ENCODE assay signal across 30 cellular contexts in genomic region chr1:222706815-222707214, GRCh38. TPM values are rescaled to one million over a fixed set of nuclear protein-coding genes. Genes with fewer than 3 reads are reported as not detected.
DNase-seq lines count a peak whose midpoint lies in the region; ATAC-seq, FAIRE-seq and TF ChIP-seq lines count a peak whose summit lies in the region.
"Had no signal": no experiment of that assay in that cellular context is flagged by ENCODE, and none has a peak within 500 bp of the region (broad histone marks: within the 10 kb centered on the region; RNA-seq: fewer than 3 reads in every experiment).

No MANE protein-coding gene starts in this region.

- TF ChIP-seq RAD21 in HCT116 (IDR thresholded peaks at IDR 0.05; ENCODE audit: low read depth): no peak

- peaks cover 81% of the 10 kb centered on the region for H3K79me2 ChIP-seq in HCT116 (ENCODE audit: insufficient read depth, low read length)

- no peak overlapping the region for H3K4me3 ChIP-seq in HCT116 (replicated peaks in 1 of 2; ENCODE audit: low read depth in 1 of 2, low read length in 2 of 2)
- H3K4me3 ChIP-seq: lower lobe of right lung, Peyer's patch, SJCRH30 had no signal

- H2AFZ ChIP-seq in HCT116 (ENCODE audit: low read depth, low read length, poor library complexity, severe bottlenecking): no peak overlapping the region

- no peak for TF ChIP-seq POLR2A in HCT116 (IDR thresholded peaks at IDR 0.05; ENCODE audit: borderline replicate concordance, extremely low read depth, insufficient read depth, insufficient read length)

- no peak for DNase-seq in CD4-positive, alpha-beta T cell
- DNase-seq in HCT116 (ENCODE audit: low read depth, low spot score): no peak
- DNase-seq in activated B cell treated with CpG ODN at 0.5 μM for 24 hours: no peak
- no peak for DNase-seq in mesothelial cell of epicardium (ENCODE audit: low spot score in 2 of 2, unreplicated experiment in 2 of 2)
- no peak for DNase-seq in 8988T
- no peak for DNase-seq in activated gamma-delta T cell (lab: John Stamatoyannopoulos, UW)
- DNase-seq in D721Med (ENCODE audit: insufficient read length, low spot score): no peak
- DNase-seq in activated effector memory CD4-positive, alpha-beta T cell treated with Interleukin-2 at 50 U/mL for 16 hours: no peak
- DNase-seq: activated naive CD4-positive, alpha-beta T cell treated with anti-CD3 and anti-CD28 coated beads, Interleukin-2, amount 10 ng/mL, durations not matched to agents 7 days and 5 days; activated T-cell treated with anti-CD3 and anti-CD28 coated beads, Interleukin-2, amount 50 U/mL, for 4 hours; amniotic stem cell; caudate nucleus; CD8-positive, alpha-beta T cell; dermis blood vessel endothelial cell; DMS153; kidney; lower lobe of right lung; NCI-H1105 treated with DMSO at 0.1 percent for 48 hours; NCI-H2029 treated with DMSO at 0.1 percent for 48 hours; NCI-H446; Peyer's patch; SJCRH30; stimulated activated CD8-positive, alpha-beta memory T cell treated with anti-CD3 and anti-CD28 coated beads, Interleukin-4, amount 100 ng/mL, for 48 hours; trophoblast cell had no signal

- no peak overlapping the region for H3K4me2 ChIP-seq in HCT116 (ENCODE audit: low read length)

- H3K9me3 ChIP-seq in CD4-positive, alpha-beta T cell (ENCODE audit: control insufficient read depth, low read length): no peaks in the 10 kb centered on the region
- no peaks in the 10 kb centered on the region for H3K9me3 ChIP-seq in HCT116 (ENCODE audit: control insufficient read depth in 1 of 2, insufficient read depth in 1 of 2, low read depth in 1 of 2, low read length in 2 of 2)
- H3K9me3 ChIP-seq: lower lobe of right lung, Peyer's patch had no signal

- H4K20me1 ChIP-seq in HCT116 (ENCODE audit: insufficient read depth): no peaks in the 10 kb centered on the region

- CTCF ChIA-PET in CD4-positive, alpha-beta T cell (lab: Charles Lee): interaction anchor here (0.6 kb wide), 1 partner anchor 63 kb away, joined by 3 read pairs; no protein-coding TSS in a partner anchor
- CTCF ChIA-PET in HCT116 (lab: Charles Lee): no interaction called here
- CTCF ChIA-PET in activated B cell treated with CpG ODN at 0.5 μM for 24 hours (lab: Charles Lee): no interaction called here

- no peaks in the 10 kb centered on the region for H3K27me3 ChIP-seq in CD4-positive, alpha-beta T cell (ENCODE audit: control insufficient read depth, insufficient read depth, low read length)
- no peaks in the 10 kb centered on the region for H3K27me3 ChIP-seq in HCT116 (ENCODE audit: insufficient read depth, low read length)
- H3K27me3 ChIP-seq: Peyer's patch, SJCRH30 had no signal

- TF ChIP-seq CTCF in CD4-positive, alpha-beta T cell (IDR thresholded peaks at IDR 0.05): no peak
- TF ChIP-seq CTCF in HCT116 (IDR thresholded peaks at IDR 0.05 in 2 of 3, conservative IDR thresholded peaks at IDR 0.05 in 1 of 3; ENCODE audit: borderline replicate concordance in 1 of 3, insufficient read depth in 1 of 3, low read depth in 2 of 3, low read length in 2 of 3): peak in 2 of 3 experiments; percentile 19 to 40; a peak in 3 of 6 replicates
- TF ChIP-seq CTCF in activated B cell treated with CpG ODN at 0.5 μM for 24 hours (IDR thresholded peaks at IDR 0.05): no peak
- peak; percentile 13 for TF ChIP-seq CTCF in mesothelial cell of epicardium (IDR thresholded peaks at IDR 0.05; ENCODE audit: unreplicated experiment)
- no peak for TF ChIP-seq CTCF in D721Med (IDR thresholded peaks at IDR 0.05; ENCODE audit: insufficient read depth, missing control alignments)

- peaks cover 6 to 10% of the 10 kb centered on the region in 2 experiments; a peak in 3 of 4 replicates for H3K36me3 ChIP-seq in HCT116 (ENCODE audit: control insufficient read depth in 1 of 2, insufficient read depth in 2 of 2, low read length in 2 of 2)

- no peaks in the 10 kb centered on the region for H3K9me2 ChIP-seq in HCT116 (ENCODE audit: insufficient read depth)

- H3K4me3 Mint-ChIP-seq in CD4-positive, alpha-beta T cell: peak overlapping the region; percentile 16
- H3K4me3 Mint-ChIP-seq in activated B cell treated with CpG ODN at 0.5 μM for 24 hours (no peak overlapping the region), mesothelial cell of epicardium (no peak overlapping the region)
- H3K4me3 Mint-ChIP-seq: activated naive CD4-positive, alpha-beta T cell treated with anti-CD3 and anti-CD28 coated beads, Interleukin-2, amount 10 ng/mL, durations not matched to agents 7 days and 5 days; activated T-cell treated with anti-CD3 and anti-CD28 coated beads, Interleukin-2, amount 50 U/mL, for 4 hours; CD8-positive, alpha-beta T cell had no signal

- no peak for ATAC-seq in CD4-positive, alpha-beta T cell (ENCODE audit: poor library complexity)
- ATAC-seq in HCT116: no peak
- no peak for ATAC-seq in activated B cell treated with CpG ODN at 0.5 μM for 24 hours (ENCODE audit: low read depth)
- ATAC-seq: activated T-cell treated with anti-CD3 and anti-CD28 coated beads, Interleukin-2, amount 50 U/mL, for 4 hours; CD8-positive, alpha-beta T cell; lower lobe of right lung had no signal

- no peak for FAIRE-seq in D721Med (lab: Jason Lieb, UNC)
- FAIRE-seq: H1, kidney had no signal

- BruUV-seq in HCT116 (replicated peaks; lab: Mats Ljungman, UMichigan): no TSS peak

- H3K9ac ChIP-seq in HCT116 (ENCODE audit: low read length): no peak overlapping the region

- H3K27ac Mint-ChIP-seq in CD4-positive, alpha-beta T cell: no peak overlapping the region
- H3K27ac Mint-ChIP-seq in activated B cell treated with CpG ODN at 0.5 μM for 24 hours (peak overlapping the region; percentile 0), mesothelial cell of epicardium (no peak overlapping the region)
- H3K27ac Mint-ChIP-seq: activated naive CD4-positive, alpha-beta T cell treated with anti-CD3 and anti-CD28 coated beads, Interleukin-2, amount 10 ng/mL, durations not matched to agents 7 days and 5 days; CD8-positive, alpha-beta T cell had no signal

- H3K4me1 Mint-ChIP-seq in CD4-positive, alpha-beta T cell (ENCODE audit: low read depth): peaks cover 73% of the 10 kb centered on the region
- H3K4me1 Mint-ChIP-seq in activated B cell treated with CpG ODN at 0.5 μM for 24 hours: peaks cover 72% of the 10 kb centered on the region
- H3K4me1 Mint-ChIP-seq in mesothelial cell of epicardium: peaks cover 19% of the 10 kb centered on the region

- no peak overlapping the region for H3K27ac ChIP-seq in CD4-positive, alpha-beta T cell (ENCODE audit: low read depth, low read length)
- no peak overlapping the region for H3K27ac ChIP-seq in HCT116 (ENCODE audit: low read depth, low read length)
- H3K27ac ChIP-seq: lower lobe of right lung, Peyer's patch, SJCRH30 had no signal

- H3K9me3 Mint-ChIP-seq in CD4-positive, alpha-beta T cell: no peaks in the 10 kb centered on the region
- H3K9me3 Mint-ChIP-seq in activated B cell treated with CpG ODN at 0.5 μM for 24 hours (peaks cover 5% of the 10 kb centered on the region), mesothelial cell of epicardium (peaks cover 25% of the 10 kb centered on the region)
- H3K9me3 Mint-ChIP-seq: activated naive CD4-positive, alpha-beta T cell treated with anti-CD3 and anti-CD28 coated beads, Interleukin-2, amount 10 ng/mL, durations not matched to agents 7 days and 5 days; activated T-cell treated with anti-CD3 and anti-CD28 coated beads, Interleukin-2, amount 50 U/mL, for 4 hours had no signal

- peaks cover 73% of the 10 kb centered on the region for H3K36me3 Mint-ChIP-seq in CD4-positive, alpha-beta T cell (ENCODE audit: low read depth)
- H3K36me3 Mint-ChIP-seq in activated B cell treated with CpG ODN at 0.5 μM for 24 hours (ENCODE audit: low read depth) (peaks cover 69% of the 10 kb centered on the region), mesothelial cell of epicardium (peaks cover 36% of the 10 kb centered on the region)

- no peaks in the 10 kb centered on the region for H3K27me3 Mint-ChIP-seq in CD4-positive, alpha-beta T cell
- H3K27me3 Mint-ChIP-seq in activated B cell treated with CpG ODN at 0.5 μM for 24 hours (no peaks in the 10 kb centered on the region), mesothelial cell of epicardium (ENCODE audit: low read depth) (no peaks in the 10 kb centered on the region)
- H3K27me3 Mint-ChIP-seq: activated naive CD4-positive, alpha-beta T cell treated with anti-CD3 and anti-CD28 coated beads, Interleukin-2, amount 10 ng/mL, durations not matched to agents 7 days and 5 days had no signal

- intact Hi-C loops in CD4-positive, alpha-beta T cell (cut with DNase I, micrococcal nuclease): no loop called here
- intact Hi-C loops in HCT116 (cut with micrococcal nuclease): no loop called here
- intact Hi-C loops in activated B cell treated with CpG ODN at 0.5 μM for 24 hours (cut with micrococcal nuclease): no loop called here

- POLR2A ChIA-PET in CD4-positive, alpha-beta T cell (lab: Charles Lee): no interaction called here
- POLR2A ChIA-PET in HCT116 (lab: Charles Lee) (no interaction called here), activated B cell treated with CpG ODN at 0.5 μM for 24 hours (lab: Charles Lee) (no interaction called here)

- RAD21 ChIA-PET in HCT116 (lab: Charles Lee; ENCODE audit: low non-redundant PET in 1 of 2, low total read pairs in 2 of 2, uncharacterized antibody in 2 of 2, unreplicated experiment in 2 of 2): no interaction called here

- peaks cover 0 to 8% of the 10 kb centered on the region in 2 experiments; a peak in 2 of 4 replicates for H3K4me1 ChIP-seq in HCT116 (ENCODE audit: control insufficient read depth in 1 of 2, insufficient read depth in 2 of 2, low read length in 2 of 2)

TF ChIP-seq in HCT116, 20 proteins besides CTCF, POLR2A, EP300 and RAD21 (continues in another document):
- TF ChIP-seq EGR1 (IDR thresholded peaks at IDR 0.05; ENCODE audit: low read depth) (no peak), CEBPB (IDR thresholded peaks at IDR 0.05; ENCODE audit: low read depth) (no peak), SIN3A (IDR thresholded peaks at IDR 0.05; ENCODE audit: low read depth) (no peak), CBX3 (IDR thresholded peaks at IDR 0.05; ENCODE audit: low read depth) (no peak), TCF7L2 (IDR thresholded peaks at IDR 0.05; ENCODE audit: borderline replicate concordance, extremely low read depth, insufficient read depth, insufficient read length) (no peak), YY1 (IDR thresholded peaks at IDR 0.05; ENCODE audit: extremely low read depth, insufficient replicate concordance, low read depth, low read length) (no peak)

RNA-seq across cellular contexts. Expression of gene AIDA, which starts 5.5 kb away (rescaled TPM):
- 10 to 100 TPM; 23.6 to 25.1 TPM for total RNA-seq in CD4-positive, alpha-beta T cell
- total RNA-seq in HCT116 (2021; ENCODE audit: unreplicated experiment) (53.2 TPM), activated B cell treated with CpG ODN at 0.5 μM for 24 hours (50.4 and 54.3 TPM in 2 replicates), mesothelial cell of epicardium (38.6 to 39.4 TPM (median 39.0 TPM) in 3 replicates)
- 22.2 and 28.2 TPM in 2 replicates for polyA plus RNA-seq in HCT116 (2012)

RNA-seq across cellular contexts. Expression of gene BROX, which starts 5.5 kb away (rescaled TPM):
- total RNA-seq in CD4-positive, alpha-beta T cell: 10 to 100 TPM; 51.3 to 52.3 TPM
- total RNA-seq in HCT116 (2021; ENCODE audit: unreplicated experiment): 44.9 TPM
- 8.6 and 12.9 TPM in 2 replicates for polyA plus RNA-seq in HCT116 (2012)
- 27.8 and 34.6 TPM in 2 replicates for total RNA-seq in activated B cell treated with CpG ODN at 0.5 μM for 24 hours
- 31.3 to 34.4 TPM (median 31.9 TPM) in 3 replicates for total RNA-seq in mesothelial cell of epicardium

RNA-seq across cellular contexts. Expression of gene FAM177B, which starts 30.2 kb away (rescaled TPM):
- not detected for total RNA-seq in CD4-positive, alpha-beta T cell
- total RNA-seq in HCT116 (2021; ENCODE audit: unreplicated experiment) (not detected), activated B cell treated with CpG ODN at 0.5 μM for 24 hours (3.5 and 3.8 TPM in 2 replicates), mesothelial cell of epicardium (not detected in 3 replicates)
- not detected in 2 replicates for polyA plus RNA-seq in HCT116 (2012)
- total RNA-seq: activated CD8-positive, alpha-beta memory T cell treated with anti-CD3 and anti-CD28 coated beads for 36 hours; activated T-cell treated with anti-CD3 and anti-CD28 coated beads, Interleukin-2, amount 50 U/mL, for 4 hours; CD8-positive, alpha-beta T cell; dermis blood vessel endothelial cell; glomerular endothelial cell; H1; pulmonary artery endothelial cell; SJCRH30; skeletal muscle tissue; T-helper 1 cell treated with Interleukin-12 subunit alpha and Interleukin-12 subunit beta and Interleukin-4 antibody, amounts not matched to agents 30 ng/mL and 1 ng/mL, for 36 hours had no signal

Comparison
In these comparisons a context has a peak if more than half of its experiments do, and no peak if none do; other contexts are left out.
1. CTCF ChIP-seq: peak in HCT116 (2 of 3) and mesothelial cell of epicardium (single experiment); none in CD4-positive, alpha-beta T cell (single experiment), activated B cell treated with CpG ODN at 0.5 μM for 24 hours (single experiment) and D721Med (single experiment).